ENCODE assay signal across 19 cellular contexts in the genomic region with DNA sequence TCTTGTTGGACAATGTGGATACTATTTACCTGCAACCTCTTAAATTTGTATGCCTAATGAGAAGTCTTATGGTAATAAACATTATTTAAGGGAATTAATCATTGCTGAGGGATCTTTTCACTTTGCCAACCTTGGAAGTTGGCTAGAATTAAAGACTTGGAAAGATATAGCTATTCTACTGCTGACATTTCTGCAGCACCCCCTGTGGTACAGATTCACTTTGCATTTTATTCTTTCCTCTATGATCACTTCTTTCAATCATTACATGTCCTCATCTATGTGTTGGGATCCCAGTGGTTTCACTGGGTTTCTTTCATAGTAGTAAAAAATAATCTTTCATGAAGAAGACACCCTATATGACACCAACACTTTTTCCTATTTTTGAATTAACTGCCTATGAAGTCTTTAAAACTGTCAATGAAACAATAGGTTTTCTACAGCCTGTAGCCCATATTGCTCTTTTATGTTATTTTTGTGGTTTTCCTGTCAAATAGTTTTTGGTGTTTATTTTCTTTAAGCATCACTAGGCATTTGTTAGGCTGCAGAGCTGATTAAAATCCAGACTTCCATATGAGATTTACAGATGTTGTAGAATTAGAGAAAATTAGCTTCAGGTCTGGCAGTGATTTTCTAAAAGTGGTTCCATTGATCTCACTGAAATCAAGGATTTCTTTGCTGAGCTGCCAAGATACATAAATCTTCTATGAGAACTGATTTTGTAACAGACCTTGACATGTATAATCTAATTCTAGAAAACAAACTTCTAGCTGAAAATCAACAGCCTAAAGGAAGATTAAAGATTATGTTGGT.
DNase-seq lines count a peak whose midpoint lies in the region; ATAC-seq, FAIRE-seq and TF ChIP-seq lines count a peak whose summit lies in the region.
"Had no signal": no experiment of that assay in that cellular context is flagged by ENCODE, and none has a peak within 500 bp of the region (broad histone marks: within the 10 kb centered on the region; RNA-seq: fewer than 3 reads in every experiment).

No MANE protein-coding gene starts in this region.

- in situ Hi-C loops in Panc1 (cut with HindIII; ENCODE audit: low pct_unique_long_range_greater_than_20kb, low sequenced_read_pairs), result no loop called here

- H3K9me1 ChIP-seq in endothelial cell of umbilical vein (replicated peaks; ENCODE audit: control insufficient read depth, extremely low read depth, insufficient read depth, low read length), result no peaks in the 10 kb centered on the region

- dilution Hi-C loops in endothelial cell of umbilical vein (cut with MboI; ENCODE audit: extremely low pct_ligation_motif_present, low sequenced_read_pairs), result no loop called here

- no peaks in the 10 kb centered on the region for H3K36me3 Mint-ChIP-seq in progenitor cell of endocrine pancreas (ENCODE audit: insufficient read depth)
- H3K36me3 Mint-ChIP-seq in CD8-positive, alpha-beta memory T cell, result no peaks in the 10 kb centered on the region
- H3K36me3 Mint-ChIP-seq: CD8-positive, alpha-beta T cell had no signal

- peaks cover 18% of the 10 kb centered on the region for H3K79me2 ChIP-seq in endothelial cell of umbilical vein (ENCODE audit: control insufficient read depth, insufficient read depth, low read length)

- no peaks in the 10 kb centered on the region for H4K20me1 ChIP-seq in endothelial cell of umbilical vein (replicated peaks; ENCODE audit: control insufficient read depth, extremely low read depth, insufficient read depth, low read length)

- ATAC-seq in Panc1 (no peak), GM18861 (IDR thresholded peaks at IDR 0.05; ENCODE audit: unreplicated experiment) (no peak)
- ATAC-seq: body of pancreas; CD8-positive, alpha-beta T cell had no signal

- no peak overlapping the region for H3K4me3 ChIP-seq in Panc1 (ENCODE audit: low read depth in 2 of 2, low read length in 2 of 2)
- H3K4me3 ChIP-seq in endothelial cell of umbilical vein (replicated peaks in 1 of 3; ENCODE audit: insufficient read depth in 1 of 3, low read depth in 1 of 3, low read length in 3 of 3), result no peak overlapping the region
- no peak overlapping the region for H3K4me3 ChIP-seq in CD8-positive, alpha-beta memory T cell (ENCODE audit: low read length)
- H3K4me3 ChIP-seq in vagina, result no peak overlapping the region
- H3K4me3 ChIP-seq: body of pancreas, ovary, smooth muscle cell, uterus had no signal

- no peaks in the 10 kb centered on the region for H3K36me3 ChIP-seq in Panc1 (ENCODE audit: control insufficient read depth, insufficient read depth, low read length)
- H3K36me3 ChIP-seq in endothelial cell of umbilical vein (ENCODE audit: control insufficient read depth in 2 of 2, extremely low read depth in 1 of 2, insufficient read depth in 2 of 2, low read length in 2 of 2), result no peaks in the 10 kb centered on the region
- no peaks in the 10 kb centered on the region for H3K36me3 ChIP-seq in CD8-positive, alpha-beta memory T cell (ENCODE audit: insufficient read depth, low read length)
- no peaks in the 10 kb centered on the region for H3K36me3 ChIP-seq in vagina
- H3K36me3 ChIP-seq: ovary, uterus had no signal

- H3K27ac ChIP-seq in Panc1 (ENCODE audit: low read length) (no peak overlapping the region), endothelial cell of umbilical vein (ENCODE audit: insufficient read depth, low read depth, low read length) (no peak overlapping the region), vagina (no peak overlapping the region)
- H3K27ac ChIP-seq in CD8-positive, alpha-beta memory T cell (ENCODE audit: low read depth, low read length), result no peak overlapping the region
- H3K27ac ChIP-seq: body of pancreas, ovary, uterus had no signal

- no peaks in the 10 kb centered on the region for H3K27me3 Mint-ChIP-seq in progenitor cell of endocrine pancreas
- H3K27me3 Mint-ChIP-seq in CD8-positive, alpha-beta memory T cell, result no peaks in the 10 kb centered on the region
- H3K27me3 Mint-ChIP-seq: stimulated activated naive CD8-positive, alpha-beta T cell treated with anti-CD3 and anti-CD28 coated beads, Interleukin-15, Interleukin-2, amounts not matched to agents 100 ng/mL and 50 ng/mL, for 24 hours had no signal

- no peak overlapping the region for H3K4me3 Mint-ChIP-seq in progenitor cell of endocrine pancreas (ENCODE audit: low read depth)
- H3K4me3 Mint-ChIP-seq in CD8-positive, alpha-beta memory T cell, result no peak overlapping the region
- H3K4me3 Mint-ChIP-seq: CD8-positive, alpha-beta T cell; stimulated activated naive CD8-positive, alpha-beta T cell treated with anti-CD3 and anti-CD28 coated beads, Interleukin-15, Interleukin-2, amounts not matched to agents 100 ng/mL and 50 ng/mL, for 24 hours had no signal

- peak; percentile 13; the same call in 1 of the 2 replicates for TF ChIP-seq CTCF in Panc1 (IDR thresholded peaks at IDR 0.05)
- TF ChIP-seq CTCF in endothelial cell of umbilical vein (IDR thresholded peaks at IDR 0.05; ENCODE audit: extremely low read depth in 1 of 2, insufficient read depth in 1 of 2, low read depth in 1 of 2, low read length in 2 of 2), result peak in 1 of 2 donors; percentile 12
- peak; percentile 23 for TF ChIP-seq CTCF in progenitor cell of endocrine pancreas (IDR thresholded peaks at IDR 0.05; ENCODE audit: unreplicated experiment)
- no peak for TF ChIP-seq CTCF in vagina (IDR thresholded peaks at IDR 0.05)

- POLR2A ChIA-PET in Panc1 (lab: Charles Lee), result no interaction called here
- POLR2A ChIA-PET in endothelial cell of umbilical vein (lab: Charles Lee), result no interaction called here
- POLR2A ChIA-PET in CD8-positive, alpha-beta memory T cell (lab: Charles Lee), result no interaction called here

- DNase-seq in EL (peak; percentile 11), Panc1 (ENCODE audit: low read depth, low spot score) (no peak), endothelial cell of umbilical vein (ENCODE audit: low read depth, low spot score) (peak; percentile 24), progenitor cell of endocrine pancreas (ENCODE audit: low spot score, unreplicated experiment) (no peak), vagina (ENCODE audit: extremely low spot score in 2 of 2) (no peak)
- DNase-seq in CD8-positive, alpha-beta memory T cell, result no peak
- DNase-seq in effector CD8-positive, alpha-beta T cell (lab: John Stamatoyannopoulos, UW), result no peak
- DNase-seq: activated gamma-delta T cell; body of pancreas; CD8-positive, alpha-beta T cell; effector CD4-positive, alpha-beta T cell; islet precursor cell; NCI-H187; ovary; uterus had no signal

- H3K9ac ChIP-seq in endothelial cell of umbilical vein (replicated peaks; ENCODE audit: extremely low read depth, insufficient read depth, low read length), result no peak overlapping the region

- no peak overlapping the region for H3K4me2 ChIP-seq in endothelial cell of umbilical vein (ENCODE audit: insufficient read depth, low read length)
- H3K4me2 ChIP-seq: smooth muscle cell had no signal

- intact Hi-C loops in Panc1 (cut with micrococcal nuclease; ENCODE audit: unreplicated experiment) (no loop called here), endothelial cell of umbilical vein (cut with micrococcal nuclease) (no loop called here), vagina (cut with DNase I) (no loop called here)

- no peak overlapping the region for H3K27ac Mint-ChIP-seq in progenitor cell of endocrine pancreas
- no peak overlapping the region for H3K27ac Mint-ChIP-seq in CD8-positive, alpha-beta memory T cell
- H3K27ac Mint-ChIP-seq: CD8-positive, alpha-beta T cell; stimulated activated naive CD8-positive, alpha-beta T cell treated with anti-CD3 and anti-CD28 coated beads, Interleukin-15, Interleukin-2, amounts not matched to agents 100 ng/mL and 50 ng/mL, for 24 hours had no signal

- BruUV-seq in Panc1 (replicated peaks; lab: Mats Ljungman, UMichigan) (no TSS peak), endothelial cell of umbilical vein (replicated peaks; lab: Mats Ljungman, UMichigan) (no TSS peak)

- no peaks in the 10 kb centered on the region for H3K9me3 ChIP-seq in Panc1 (ENCODE audit: control insufficient read depth, insufficient read depth, low read depth, low read length)
- no peaks in the 10 kb centered on the region for H3K9me3 ChIP-seq in endothelial cell of umbilical vein (replicated peaks; ENCODE audit: control insufficient read depth, insufficient read depth, low read length)
- no peaks in the 10 kb centered on the region for H3K9me3 ChIP-seq in CD8-positive, alpha-beta memory T cell (ENCODE audit: low read length)
- H3K9me3 ChIP-seq in vagina, result no peaks in the 10 kb centered on the region
- H3K9me3 ChIP-seq: body of pancreas, ovary, uterus had no signal

- TF ChIP-seq POLR2A in endothelial cell of umbilical vein (IDR thresholded peaks at IDR 0.05; ENCODE audit: low read depth, low read length), result no peak
- no peak for TF ChIP-seq POLR2A in vagina (IDR thresholded peaks at IDR 0.05)

- no peak overlapping the region for H2AFZ ChIP-seq in endothelial cell of umbilical vein (ENCODE audit: low read depth, low read length)

- no peaks in the 10 kb centered on the region for H3K4me1 Mint-ChIP-seq in progenitor cell of endocrine pancreas (ENCODE audit: low read depth)
- no peaks in the 10 kb centered on the region for H3K4me1 Mint-ChIP-seq in CD8-positive, alpha-beta memory T cell

- H3K4me1 ChIP-seq in Panc1 (ENCODE audit: control insufficient read depth, insufficient read depth, low read length) (no peaks in the 10 kb centered on the region), endothelial cell of umbilical vein (ENCODE audit: control insufficient read depth, extremely low read depth, insufficient read depth, low read length) (peaks cover 5% of the 10 kb centered on the region), vagina (no peaks in the 10 kb centered on the region)
- H3K4me1 ChIP-seq in CD8-positive, alpha-beta memory T cell (ENCODE audit: insufficient read depth, low read length), result no peaks in the 10 kb centered on the region
- H3K4me1 ChIP-seq: body of pancreas, uterus had no signal

- CTCF ChIA-PET in Panc1 (lab: Charles Lee) (no interaction called here), endothelial cell of umbilical vein (lab: Charles Lee) (interaction anchor here (0.9 to 2.3 kb wide), 8 partner anchors 9 to 87 kb away, joined by 3 to 11 read pairs (median 6); no protein-coding TSS in a partner anchor)
- CTCF ChIA-PET in CD8-positive, alpha-beta memory T cell (lab: Charles Lee), result no interaction called here

- no peaks in the 10 kb centered on the region for H3K27me3 ChIP-seq in Panc1 (ENCODE audit: control insufficient read depth, insufficient read depth, low read length)
- H3K27me3 ChIP-seq in endothelial cell of umbilical vein (ENCODE audit: control insufficient read depth in 2 of 2, insufficient read depth in 2 of 2, low read length in 2 of 2), result no peaks in the 10 kb centered on the region
- H3K27me3 ChIP-seq in CD8-positive, alpha-beta memory T cell (ENCODE audit: insufficient read depth, low read length, poor library complexity, severe bottlenecking), result no peaks in the 10 kb centered on the region
- H3K27me3 ChIP-seq in vagina, result no peaks in the 10 kb centered on the region
- H3K27me3 ChIP-seq: body of pancreas, ovary, uterus had no signal

- no peak for FAIRE-seq in endothelial cell of umbilical vein (lab: Jason Lieb, UNC)
- FAIRE-seq: G401.6 had no signal

- H3K9me3 Mint-ChIP-seq in progenitor cell of endocrine pancreas (ENCODE audit: low read depth), result no peaks in the 10 kb centered on the region
- H3K9me3 Mint-ChIP-seq in CD8-positive, alpha-beta memory T cell, result peaks cover 0 to 13% (median 0%) of the 10 kb centered on the region in 5 donors
- H3K9me3 Mint-ChIP-seq: stimulated activated naive CD8-positive, alpha-beta T cell treated with anti-CD3 and anti-CD28 coated beads, Interleukin-15, Interleukin-2, amounts not matched to agents 100 ng/mL and 50 ng/mL, for 24 hours had no signal

Comparison
In these comparisons a context has a peak if more than half of its experiments do, and no peak if none do; other contexts are left out.
1. DNase-seq: peak in EL (single experiment) and endothelial cell of umbilical vein (single experiment); none in Panc1 (single experiment), progenitor cell of endocrine pancreas (single experiment), CD8-positive, alpha-beta memory T cell (0 of 5), effector CD8-positive, alpha-beta T cell (single experiment) and vagina (0 of 2).
2. CTCF ChIP-seq: peak in Panc1 (single experiment) and progenitor cell of endocrine pancreas (single experiment); none in vagina (0 of 3).